In the genomic region with DNA sequence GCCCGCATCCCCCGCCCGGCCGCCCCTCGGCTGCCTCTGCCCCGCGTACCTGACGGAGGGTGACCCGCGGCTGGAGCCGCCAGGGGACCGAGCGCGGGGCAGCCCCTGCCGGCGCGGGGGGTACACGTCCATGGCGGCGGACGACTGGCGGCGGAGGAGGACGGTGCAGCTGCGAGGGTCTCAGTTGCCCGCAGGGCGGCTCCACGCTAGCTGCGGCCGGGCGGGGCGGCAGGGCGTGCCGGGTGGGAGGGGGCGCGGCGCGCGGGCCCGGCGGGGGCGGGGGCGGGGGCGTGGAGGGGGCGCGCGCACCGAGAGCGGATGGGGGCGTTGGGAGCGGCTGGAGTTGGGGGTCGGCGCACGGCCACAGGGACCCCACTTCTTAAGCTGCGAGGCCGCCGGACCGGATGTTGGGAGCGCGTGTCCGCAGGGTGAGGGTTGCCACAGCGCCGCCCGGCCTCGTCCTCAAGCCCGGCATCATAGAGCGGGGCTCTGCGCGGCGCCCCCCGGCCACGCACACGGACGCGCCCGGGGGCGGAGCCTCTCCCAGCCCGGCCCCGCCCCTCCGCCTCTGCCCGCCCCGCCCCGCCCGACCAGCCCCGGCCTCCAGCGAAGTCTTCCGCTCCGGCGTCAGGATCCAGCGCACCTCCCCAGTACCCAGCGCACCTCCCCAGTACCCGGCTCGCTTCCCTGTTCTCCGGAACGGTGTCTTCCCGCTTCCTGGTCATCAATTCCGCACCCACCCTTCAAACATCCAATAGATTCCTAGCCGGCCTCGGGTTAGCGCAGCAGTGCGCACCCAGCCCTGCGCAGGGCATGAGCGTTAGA, we compare ENCODE assay signal across 7 cellular contexts. TPM values are rescaled to one million over a fixed set of nuclear protein-coding genes. Genes with fewer than 3 reads are reported as not detected.
DNase-seq lines count a peak whose midpoint lies in the region; ATAC-seq and TF ChIP-seq lines count a peak whose summit lies in the region.

DNAAF9 (minus strand) TSS at position 244 of the 825 bp plus-strand sequence; CDS start at position 132, 112 bp downstream.

- H3K4me3 ChIP-seq in epithelial cell of esophagus (ENCODE audit: low read length) (peak within 1 kb of the TSS; percentile 77), mononuclear cell (ENCODE audit: low read length) (peak within 1 kb of the TSS; percentile 80)

- H3K9me3 ChIP-seq in mononuclear cell (ENCODE audit: low read depth, low read length) = no peaks in the 10 kb centered on the region

- H3K4me1 ChIP-seq in mononuclear cell (ENCODE audit: insufficient read depth, low read length) = peaks cover 28% of the 10 kb centered on the region

- DNase-seq in NCI-H82 treated with DMSO at 0.1 percent for 48 hours (lab: John Stamatoyannopoulos, UW; ENCODE audit: unreplicated experiment) (peak; percentile 36), activated T-cell treated with anti-CD3 and anti-CD28 coated beads for 24 hours (ENCODE audit: low read depth) (peak; percentile 39), epithelial cell of esophagus (ENCODE audit: low read depth) (peak; percentile 95)
- DNase-seq in stimulated activated CD8-positive, alpha-beta memory T cell treated with anti-CD3 and anti-CD28 coated beads, Interleukin-2, amount 100 ng/mL, for 1 hour (ENCODE audit: low read depth in 2 of 2) = peak; percentile 24 to 55

- ATAC-seq in HG03342 (IDR thresholded peaks at IDR 0.05; ENCODE audit: unreplicated experiment) = peak; percentile 51

- no peak for TF ChIP-seq CTCF in epithelial cell of esophagus (IDR thresholded peaks at IDR 0.05; ENCODE audit: insufficient read depth, low read depth, low read length, missing control alignments)

- H3K27me3 ChIP-seq in mononuclear cell (ENCODE audit: insufficient read depth, low read length) = no peaks in the 10 kb centered on the region

- TF ChIP-seq POLR2A in GM15510 (IDR thresholded peaks at IDR 0.05; ENCODE audit: borderline replicate concordance, extremely low read depth, insufficient read length) = peak; percentile 46

RNA-seq across cellular contexts. Expression of gene DNAAF9, which starts in this region (rescaled TPM):
- 4.6 TPM for total RNA-seq in mononuclear cell

Comparison
In these comparisons a context has a peak if more than half of its experiments do, and no peak if none do; other contexts are left out.
1. Peak in every context shown above with its lines: DNase-seq, ATAC-seq and H3K4me3 ChIP-seq.
2. DNase-seq: peak in every context shown above with its lines; median percentile 95 in epithelial cell of esophagus; 40 in stimulated activated CD8-positive, alpha-beta memory T cell treated with anti-CD3 and anti-CD28 coated beads, Interleukin-2, amount 100 ng/mL, for 1 hour; 39 in activated T-cell treated with anti-CD3 and anti-CD28 coated beads for 24 hours; 36 in NCI-H82 treated with DMSO at 0.1 percent for 48 hours.